ENCODE assay signal across 1 cellular context in genomic region chr15:90760661-90761232, GRCh38.
TF ChIP-seq lines count a peak whose summit lies in the region.

No MANE protein-coding gene starts in this region.

TF ChIP-seq in WTC11, 78 proteins besides CTCF, POLR2A, EP300 and RAD21 (continued from another document):
- no peak for TF ChIP-seq ZBTB43 (CRISPR knock-in tag; IDR thresholded peaks at IDR 0.05)
- TF ChIP-seq ZNF532 (CRISPR knock-in tag; IDR thresholded peaks at IDR 0.05; ENCODE audit: borderline replicate concordance), result no peak
- no peak for TF ChIP-seq MYBL2 (CRISPR knock-in tag; IDR thresholded peaks at IDR 0.05)
- TF ChIP-seq GABPB1 (CRISPR knock-in tag; IDR thresholded peaks at IDR 0.05), result no peak
- no peak for TF ChIP-seq STAT6 (CRISPR knock-in tag; conservative IDR thresholded peaks at IDR 0.05; ENCODE audit: low read depth)
- no peak for TF ChIP-seq MAX (CRISPR knock-in tag; IDR thresholded peaks at IDR 0.05)
